In genomic region chr13:41939403-41939802, GRCh38 we compare ENCODE assay signal across 25 cellular contexts.
"Had no signal": no experiment of that assay in that cellular context is flagged by ENCODE, and none has a peak within 500 bp of the region (broad histone marks: within the 10 kb centered on the region; RNA-seq: fewer than 3 reads in every experiment).

No MANE protein-coding gene starts in this region.

- H3K4me3 ChIP-seq: esophagus muscularis mucosa, right atrium auricular region, stomach, thyroid gland, upper lobe of left lung, vagina had no signal

- H3K4me1 ChIP-seq: foreskin keratinocyte, parathyroid adenoma, upper lobe of left lung, vagina had no signal

- H3K9ac ChIP-seq: parathyroid adenoma had no signal

- H3K36me3 ChIP-seq: esophagus muscularis mucosa, right atrium auricular region, thyroid gland, upper lobe of left lung, vagina had no signal

- H2AFZ ChIP-seq: parathyroid adenoma had no signal

- H3K27ac Mint-ChIP-seq: activated CD4-positive, alpha-beta T cell treated with anti-CD3 and anti-CD28 coated beads for 36 hours; activated CD8-positive, alpha-beta memory T cell treated with anti-CD3 and anti-CD28 coated beads, Interleukin-2, amount 10 ng/mL, durations not matched to agents 7 days and 5 days; activated CD8-positive, alpha-beta T cell treated with anti-CD3 and anti-CD28 coated beads, Interleukin-2, amount 10 ng/mL, durations not matched to agents 7 days and 5 days; activated naive CD4-positive, alpha-beta T cell treated with anti-CD3 and anti-CD28 coated beads, Interleukin-2, amount 50 U/mL, for 24 hours; activated naive CD8-positive, alpha-beta T cell treated with anti-CD3 and anti-CD28 coated beads, Interleukin-2, amount 50 U/mL, for 24 hours; activated T-helper 2 cell treated with anti-CD3 and anti-CD28 coated beads, Interferon-gamma antibody, Interleukin-2, Interleukin-4, amounts not matched to agents 10 μg/mL and 5 μg/mL and 100 μg/mL, durations not matched to agents 14 hours and 24 hours and 36 hours; dendritic cell treated with granulocyte-macrophage colony-stimulating factor and Interleukin-4, amounts not matched to agents 40 ng/mL and 50 ng/mL, for 4 days; naive thymus-derived CD4-positive, alpha-beta T cell; stimulated activated naive B cell treated with anti-CD40 and anti-IgM and Interleukin-4, amounts not matched to agents 10 μg/mL and 1 μg/mL and 100 μg/mL, for 72 hours had no signal

- ATAC-seq: activated CD4-positive, alpha-beta T cell treated with anti-CD3 and anti-CD28 coated beads for 36 hours; activated CD8-positive, alpha-beta memory T cell treated with anti-CD3 and anti-CD28 coated beads, Interleukin-2, amount 10 ng/mL, durations not matched to agents 7 days and 5 days; activated CD8-positive, alpha-beta T cell treated with anti-CD3 and anti-CD28 coated beads, Interleukin-2, amount 10 ng/mL, durations not matched to agents 7 days and 5 days; activated naive CD8-positive, alpha-beta T cell treated with anti-CD3 and anti-CD28 coated beads, Interleukin-2, amount 50 U/mL, for 24 hours; foreskin keratinocyte; naive thymus-derived CD4-positive, alpha-beta T cell; stimulated activated naive B cell treated with anti-CD40 and anti-IgM and Interleukin-4, amounts not matched to agents 10 μg/mL and 1 μg/mL and 100 μg/mL, for 72 hours had no signal

- H3K27ac ChIP-seq: esophagus muscularis mucosa, foreskin keratinocyte, parathyroid adenoma, stomach, thyroid gland, upper lobe of left lung, vagina had no signal

- H3K27me3 ChIP-seq: esophagus muscularis mucosa, foreskin keratinocyte, right atrium auricular region, stomach, thyroid gland, upper lobe of left lung, vagina had no signal

- DNase-seq: activated CD4-positive, alpha-beta T cell treated with anti-CD3 and anti-CD28 coated beads for 36 hours; activated CD4-positive, CD25-positive, alpha-beta regulatory T cell; activated CD8-positive, alpha-beta memory T cell treated with anti-CD3 and anti-CD28 coated beads, Interleukin-2, amount 10 ng/mL, durations not matched to agents 7 days and 5 days; activated CD8-positive, alpha-beta T cell treated with anti-CD3 and anti-CD28 coated beads, Interleukin-2, amount 10 ng/mL, durations not matched to agents 7 days and 5 days; activated naive CD8-positive, alpha-beta T cell treated with anti-CD3 and anti-CD28 coated beads, Interleukin-2, amount 50 U/mL, for 24 hours; activated T-cell treated with anti-CD3 and anti-CD28 coated beads, Interleukin-2, amount 50 U/mL, for 48 hours; amygdala; central memory CD4-positive, alpha-beta T cell; foreskin keratinocyte; midbrain; naive thymus-derived CD4-positive, alpha-beta T cell; nucleus accumbens; stimulated activated CD4-positive, alpha-beta T cell treated with anti-CD3 and anti-CD28 coated beads, Interleukin-15, amount 100 ng/mL, for 24 hours; stimulated activated CD4-positive, alpha-beta T cell treated with anti-CD3 and anti-CD28 coated beads, Interleukin-2, amount 100 ng/mL, for 24 hours; stimulated activated naive B cell treated with anti-CD40 and anti-IgM and Interleukin-4, amounts not matched to agents 10 μg/mL and 1 μg/mL and 100 μg/mL, for 72 hours; stomach; thyroid gland; upper lobe of left lung had no signal

- H3K27me3 Mint-ChIP-seq: activated CD4-positive, alpha-beta T cell treated with anti-CD3 and anti-CD28 coated beads for 36 hours; activated CD8-positive, alpha-beta memory T cell treated with anti-CD3 and anti-CD28 coated beads, Interleukin-2, amount 10 ng/mL, durations not matched to agents 7 days and 5 days; activated naive CD4-positive, alpha-beta T cell treated with anti-CD3 and anti-CD28 coated beads, Interleukin-2, amount 50 U/mL, for 24 hours; activated naive CD8-positive, alpha-beta T cell treated with anti-CD3 and anti-CD28 coated beads, Interleukin-2, amount 50 U/mL, for 24 hours; dendritic cell treated with granulocyte-macrophage colony-stimulating factor and Interleukin-4, amounts not matched to agents 40 ng/mL and 50 ng/mL, for 4 days; naive thymus-derived CD4-positive, alpha-beta T cell; stimulated activated naive B cell treated with anti-CD40 and anti-IgM and Interleukin-4, amounts not matched to agents 10 μg/mL and 1 μg/mL and 100 μg/mL, for 72 hours had no signal

- H3K9me3 ChIP-seq: esophagus muscularis mucosa, right atrium auricular region, stomach, thyroid gland, upper lobe of left lung, vagina had no signal

- H3K4me3 Mint-ChIP-seq: activated CD4-positive, alpha-beta T cell treated with anti-CD3 and anti-CD28 coated beads for 36 hours; activated CD8-positive, alpha-beta memory T cell treated with anti-CD3 and anti-CD28 coated beads, Interleukin-2, amount 10 ng/mL, durations not matched to agents 7 days and 5 days; activated CD8-positive, alpha-beta T cell treated with anti-CD3 and anti-CD28 coated beads, Interleukin-2, amount 10 ng/mL, durations not matched to agents 7 days and 5 days; activated naive CD4-positive, alpha-beta T cell treated with anti-CD3 and anti-CD28 coated beads, Interleukin-2, amount 50 U/mL, for 24 hours; activated naive CD8-positive, alpha-beta T cell treated with anti-CD3 and anti-CD28 coated beads, Interleukin-2, amount 50 U/mL, for 24 hours; dendritic cell treated with granulocyte-macrophage colony-stimulating factor and Interleukin-4, amounts not matched to agents 40 ng/mL and 50 ng/mL, for 4 days; naive thymus-derived CD4-positive, alpha-beta T cell; stimulated activated naive B cell treated with anti-CD40 and anti-IgM and Interleukin-4, amounts not matched to agents 10 μg/mL and 1 μg/mL and 100 μg/mL, for 72 hours had no signal

- H3K4me1 Mint-ChIP-seq: stimulated activated naive B cell treated with anti-CD40 and anti-IgM and Interleukin-4, amounts not matched to agents 10 μg/mL and 1 μg/mL and 100 μg/mL, for 72 hours had no signal

- H3K9me3 Mint-ChIP-seq: activated naive CD4-positive, alpha-beta T cell treated with anti-CD3 and anti-CD28 coated beads, Interleukin-2, amount 50 U/mL, for 24 hours; activated naive CD8-positive, alpha-beta T cell treated with anti-CD3 and anti-CD28 coated beads, Interleukin-2, amount 50 U/mL, for 24 hours; activated T-helper 2 cell treated with anti-CD3 and anti-CD28 coated beads, Interferon-gamma antibody, Interleukin-2, Interleukin-4, amounts not matched to agents 10 μg/mL and 5 μg/mL and 100 μg/mL, durations not matched to agents 14 hours and 24 hours and 36 hours; dendritic cell treated with granulocyte-macrophage colony-stimulating factor and Interleukin-4, amounts not matched to agents 40 ng/mL and 50 ng/mL, for 4 days; stimulated activated naive B cell treated with anti-CD40 and anti-IgM and Interleukin-4, amounts not matched to agents 10 μg/mL and 1 μg/mL and 100 μg/mL, for 72 hours had no signal
